8 cellular contexts compared by ENCODE assay signal in the genomic region with DNA sequence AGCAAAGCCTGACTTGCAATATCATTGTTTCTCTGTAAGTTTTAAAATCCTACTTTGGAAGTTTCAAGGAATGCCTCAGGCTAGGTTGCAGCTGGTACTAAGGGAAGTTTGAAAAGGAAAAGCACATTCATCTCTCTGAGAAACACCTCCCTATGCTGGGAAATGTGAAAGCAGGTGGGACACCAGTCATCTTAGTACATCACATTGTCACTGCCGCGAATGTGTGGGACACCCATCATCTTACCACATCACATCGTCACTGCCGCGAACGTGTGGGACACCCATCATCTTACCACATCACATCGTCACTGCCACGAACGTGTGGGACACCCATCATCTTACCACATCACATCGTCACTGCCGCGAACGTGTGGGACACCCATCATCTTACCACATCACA. TPM values are rescaled to one million over a fixed set of nuclear protein-coding genes. Genes with fewer than 3 reads are reported as not detected.
"Had no signal": no experiment of that assay in that cellular context is flagged by ENCODE, and none has a peak within 500 bp of the region (broad histone marks: within the 10 kb centered on the region; RNA-seq: fewer than 3 reads in every experiment).

No MANE protein-coding gene starts in this region.

RNA-seq across cellular contexts. Expression of gene DACT2, which starts 38.3 kb away (rescaled TPM):
- total RNA-seq: LHCN-M2, MCF 10A, NCI-H460, OCI-LY7, PC-9, RPMI7951, SJCRH30, SK-MEL-5 had no signal
